11 cellular contexts compared by ENCODE assay signal in genomic region chr1:234833118-234833517, GRCh38.
"Had no signal": no experiment of that assay in that cellular context is flagged by ENCODE, and none has a peak within 500 bp of the region (broad histone marks: within the 10 kb centered on the region; RNA-seq: fewer than 3 reads in every experiment).

No MANE protein-coding gene starts in this region.

- H2AFZ ChIP-seq: GM23248 had no signal

- H3K36me3 ChIP-seq: HAP-1 had no signal

- DNase-seq: GM23248, GOT3, H7, H9, HCEC 1CT, HFFc6 had no signal

- H3K4me3 ChIP-seq: GM23248, GM23338, HAP-1 had no signal

- H3K9ac ChIP-seq: GM23248 had no signal

- H3K27ac ChIP-seq: GM23248 had no signal

- H3K4me1 ChIP-seq: HAP-1 had no signal

- H3K4me2 ChIP-seq: GM23338 had no signal

- H3K9me3 ChIP-seq: HAP-1 had no signal

- FAIRE-seq: H1, H54 had no signal

- ATAC-seq: GM23338, HCT116 had no signal
